Comparison of ENCODE assay signal across 9 cellular contexts in the genomic region with DNA sequence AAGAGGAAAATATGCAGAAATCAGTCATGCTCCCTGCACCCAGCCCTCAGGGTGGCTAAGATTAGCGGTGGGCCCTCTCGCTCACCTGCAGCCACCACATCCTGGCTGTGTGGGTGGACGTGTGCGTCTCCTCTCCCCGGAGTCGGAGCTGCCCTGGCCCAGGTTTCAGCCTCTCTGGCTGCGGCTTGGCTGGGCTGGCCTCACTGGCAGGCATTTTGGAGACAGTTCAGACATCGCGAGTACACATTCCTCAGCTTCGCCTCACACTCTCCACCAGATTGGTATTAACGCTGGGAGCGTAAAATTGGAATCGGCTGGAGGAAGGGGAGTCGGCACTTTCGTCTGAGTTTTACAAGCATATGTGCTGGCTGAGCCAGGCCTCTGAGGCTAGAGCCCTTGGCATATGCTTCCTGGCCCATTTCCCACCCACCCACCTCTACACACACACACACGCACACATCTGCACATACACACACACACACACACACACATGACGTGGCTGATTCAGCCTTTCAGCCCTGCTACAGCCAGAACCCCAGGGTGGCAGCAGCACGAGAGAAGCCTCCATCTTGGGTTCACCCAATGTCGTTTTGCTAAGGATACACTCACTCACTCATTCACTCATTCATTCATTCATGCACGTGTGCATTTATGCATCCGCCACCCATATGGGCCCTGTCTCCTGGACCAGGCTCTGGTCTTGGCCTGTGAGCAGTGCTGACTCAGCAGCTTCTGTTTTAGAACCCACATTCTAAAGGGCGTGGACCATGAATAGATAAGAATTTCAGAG. TPM values are rescaled to one million over a fixed set of nuclear protein-coding genes. Genes with fewer than 3 reads are reported as not detected.
DNase-seq lines count a peak whose midpoint lies in the region; ATAC-seq and TF ChIP-seq lines count a peak whose summit lies in the region.
"Had no signal": no experiment of that assay in that cellular context is flagged by ENCODE, and none has a peak within 500 bp of the region (broad histone marks: within the 10 kb centered on the region; RNA-seq: fewer than 3 reads in every experiment).

No MANE protein-coding gene starts in this region.

- peaks cover 5% of the 10 kb centered on the region for H3K36me3 Mint-ChIP-seq in stimulated activated naive CD8-positive, alpha-beta T cell treated with anti-CD3 and anti-CD28 coated beads, Interleukin-15, Interleukin-2, amounts not matched to agents 100 ng/mL and 50 ng/mL, for 24 hours (ENCODE audit: low read depth)

- no peak overlapping the region for H2BK15ac ChIP-seq in mesendoderm (replicated peaks; ENCODE audit: low read depth)

- DNase-seq in AG09309 (ENCODE audit: low read depth) (peak; percentile 99), NCI-H1694 (lab: John Stamatoyannopoulos, UW) (peak; percentile 81), MM.1S (no peak), mesendoderm (no peak)

- H4K20me1 ChIP-seq in MM.1S (ENCODE audit: insufficient read depth, low read length): no peaks in the 10 kb centered on the region

- no peak overlapping the region for H2BK5ac ChIP-seq in mesendoderm (ENCODE audit: low read length)

- no CpG with 5 or more reads among the region's 22 CpGs for WGBS in mesendoderm (ENCODE audit: extremely low coverage, insufficient coverage, low lambda C conversion rate)

- no peak overlapping the region for H2AK5ac ChIP-seq in mesendoderm (ENCODE audit: low read length)

- peaks cover 13% of the 10 kb centered on the region for H3K4me1 Mint-ChIP-seq in stimulated activated naive CD8-positive, alpha-beta T cell treated with anti-CD3 and anti-CD28 coated beads, Interleukin-15, Interleukin-2, amounts not matched to agents 100 ng/mL and 50 ng/mL, for 24 hours (ENCODE audit: low read depth)

- H3K4me3 Mint-ChIP-seq in stimulated activated naive CD8-positive, alpha-beta T cell treated with anti-CD3 and anti-CD28 coated beads, Interleukin-15, Interleukin-2, amounts not matched to agents 100 ng/mL and 50 ng/mL, for 24 hours: no peak overlapping the region

- H3K27me3 Mint-ChIP-seq in stimulated activated naive CD8-positive, alpha-beta T cell treated with anti-CD3 and anti-CD28 coated beads, Interleukin-15, Interleukin-2, amounts not matched to agents 100 ng/mL and 50 ng/mL, for 24 hours: no peaks in the 10 kb centered on the region

- no peaks in the 10 kb centered on the region for H3K79me2 ChIP-seq in MM.1S (ENCODE audit: low read length)
- H3K79me2 ChIP-seq in mesendoderm (ENCODE audit: control insufficient read depth, insufficient read depth, low read length): no peaks in the 10 kb centered on the region

- H3K9me3 ChIP-seq in MM.1S (replicated peaks; ENCODE audit: insufficient read depth, low read length): no peaks in the 10 kb centered on the region
- H3K9me3 ChIP-seq: neutrophil had no signal

- no peaks in the 10 kb centered on the region for H3K36me3 ChIP-seq in MM.1S (replicated peaks; ENCODE audit: insufficient read depth, low read length)
- H3K36me3 ChIP-seq in mesendoderm (ENCODE audit: control insufficient read depth, insufficient read depth, low read length): no peaks in the 10 kb centered on the region
- H3K36me3 ChIP-seq: neutrophil had no signal

- H3K4me1 ChIP-seq in MM.1S (ENCODE audit: low read length) (no peaks in the 10 kb centered on the region), mesendoderm (ENCODE audit: control insufficient read depth, low read depth, low read length) (no peaks in the 10 kb centered on the region)

- no peak overlapping the region for H3K27ac ChIP-seq in MM.1S (ENCODE audit: low read length)
- no peak overlapping the region for H3K27ac ChIP-seq in mesendoderm (ENCODE audit: low read depth, low read length)
- H3K27ac ChIP-seq: neutrophil had no signal

- no peaks in the 10 kb centered on the region for H3K9me2 ChIP-seq in MM.1S (replicated peaks; ENCODE audit: insufficient read depth, low read length)

- H3K9me3 Mint-ChIP-seq in stimulated activated naive CD8-positive, alpha-beta T cell treated with anti-CD3 and anti-CD28 coated beads, Interleukin-15, Interleukin-2, amounts not matched to agents 100 ng/mL and 50 ng/mL, for 24 hours: no peaks in the 10 kb centered on the region

- peak; percentile 32 for ATAC-seq in GM19468 (IDR thresholded peaks at IDR 0.05; ENCODE audit: extremely low read depth, unreplicated experiment)
- peak; percentile 42 for ATAC-seq in esophagus mucosa
- ATAC-seq in HG02840 (IDR thresholded peaks at IDR 0.05; ENCODE audit: low FRiP score, unreplicated experiment): no peak

- H3K9ac ChIP-seq in MM.1S (ENCODE audit: low read length) (no peak overlapping the region), mesendoderm (ENCODE audit: low read length) (no peak overlapping the region)

- H3K27ac Mint-ChIP-seq in stimulated activated naive CD8-positive, alpha-beta T cell treated with anti-CD3 and anti-CD28 coated beads, Interleukin-15, Interleukin-2, amounts not matched to agents 100 ng/mL and 50 ng/mL, for 24 hours: peak overlapping the region; percentile 21

- H3K56ac ChIP-seq in mesendoderm (ENCODE audit: low read length): no peak overlapping the region

- no peaks in the 10 kb centered on the region for H3F3A ChIP-seq in MM.1S (ENCODE audit: insufficient read depth, low read length)

- H3K23ac ChIP-seq in mesendoderm (ENCODE audit: low read length): no peak overlapping the region

- H3K4me2 ChIP-seq in MM.1S (ENCODE audit: low read depth, low read length): no peak overlapping the region
- H3K4me2 ChIP-seq in mesendoderm (ENCODE audit: low read length): no peak overlapping the region

- no peak overlapping the region for H3K18ac ChIP-seq in mesendoderm (ENCODE audit: low read length)

- no peak for TF ChIP-seq CTCF in AG09309 (IDR thresholded peaks at IDR 0.05; ENCODE audit: control insufficient read depth, insufficient read depth, low read depth, low read length, missing control alignments)
- TF ChIP-seq CTCF in MM.1S (IDR thresholded peaks at IDR 0.05; ENCODE audit: low read length): no peak

- no peaks in the 10 kb centered on the region for H3K79me1 ChIP-seq in mesendoderm (ENCODE audit: low read length)

- H3K27me3 ChIP-seq in MM.1S (replicated peaks; ENCODE audit: insufficient read depth, low read length) (no peaks in the 10 kb centered on the region), mesendoderm (ENCODE audit: insufficient read depth, low read length, poor library complexity) (no peaks in the 10 kb centered on the region)
- H3K27me3 ChIP-seq: neutrophil had no signal

- H4K8ac ChIP-seq in mesendoderm (ENCODE audit: low read depth, low read length): no peak overlapping the region

- H3K4ac ChIP-seq in mesendoderm (ENCODE audit: low read depth, low read length): no peak overlapping the region

- no peak overlapping the region for H4K5ac ChIP-seq in mesendoderm (ENCODE audit: low read length)

- H2AFZ ChIP-seq in MM.1S (ENCODE audit: low read length): no peak overlapping the region

- no peak overlapping the region for H2BK120ac ChIP-seq in mesendoderm (ENCODE audit: low read depth, low read length)

- H3K4me3 ChIP-seq in AG09309 (ENCODE audit: control insufficient read depth, low read depth, low read length): no peak overlapping the region
- H3K4me3 ChIP-seq in MM.1S (ENCODE audit: low read length): no peak overlapping the region
- H3K4me3 ChIP-seq in mesendoderm (ENCODE audit: low read length): no peak overlapping the region

RNA-seq across cellular contexts. Expression of gene BCAS4, which starts 42.9 kb away (rescaled TPM):
- total RNA-seq in esophagus mucosa: 0.96 TPM
- polyA plus RNA-seq in mesendoderm (2013, experiment 1 of 2): 4.5 TPM
- 4.5 TPM for polyA plus RNA-seq in mesendoderm (2013, experiment 2 of 2)

Comparison
In these comparisons a context has a peak if more than half of its experiments do, and no peak if none do; other contexts are left out.
1. DNase-seq: peak in AG09309 (single experiment) and NCI-H1694 (single experiment); none in MM.1S (single experiment) and mesendoderm (single experiment).